1 cellular context compared by ENCODE assay signal in the genomic region with DNA sequence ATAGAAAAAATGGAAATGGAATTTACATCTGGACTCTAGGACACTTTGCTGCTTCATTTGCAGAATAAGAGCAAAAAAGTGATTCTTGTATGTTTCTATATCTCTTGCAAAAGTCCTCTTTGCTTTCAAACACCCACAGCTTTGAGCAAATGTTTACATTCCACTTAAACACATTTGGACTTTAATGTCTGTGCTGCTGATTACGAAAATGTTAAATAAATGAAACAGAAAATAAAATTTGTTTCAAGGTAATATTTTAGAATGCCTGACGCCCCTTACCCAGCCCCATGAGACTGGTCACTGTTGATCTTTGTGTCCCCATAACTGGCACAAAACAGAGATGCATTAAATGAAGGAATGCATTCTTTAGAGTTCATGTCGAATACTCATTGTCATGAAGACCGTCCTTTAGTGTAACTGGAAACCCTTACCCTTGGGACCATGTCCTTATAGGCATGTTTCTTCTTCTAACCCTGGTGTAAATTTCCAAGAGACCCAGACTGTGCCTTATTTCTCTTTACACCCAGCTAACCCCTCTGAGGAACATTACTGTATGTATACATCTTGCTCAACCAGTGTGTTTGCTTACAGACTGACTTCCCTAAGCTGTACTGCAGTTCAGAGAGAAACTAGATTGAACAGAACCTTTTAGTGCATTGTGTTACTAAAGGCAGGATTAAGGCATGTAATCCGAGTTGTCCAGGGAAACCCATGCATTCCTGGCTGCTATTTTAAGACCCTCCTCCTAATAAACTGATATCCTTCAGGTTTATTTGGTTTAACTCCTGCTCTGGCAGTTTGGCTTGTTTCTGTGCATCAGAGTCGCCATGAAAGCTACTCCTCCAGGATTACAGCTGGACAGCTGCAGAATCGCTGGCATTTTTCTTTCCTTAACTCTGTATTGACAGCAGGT.
TF ChIP-seq lines count a peak whose summit lies in the region.

No MANE protein-coding gene starts in this region.

TF ChIP-seq in HepG2, 621 proteins besides CTCF, POLR2A, EP300 and RAD21 (continued from another document):
- TF ChIP-seq BRD4 (CRISPR knock-in tag; IDR thresholded peaks at IDR 0.05): peak; percentile 59; the same call in 1 of the 2 replicates
- TF ChIP-seq RXRB (CRISPR knock-in tag; IDR thresholded peaks at IDR 0.05; ENCODE audit: borderline replicate concordance): no peak
- TF ChIP-seq, protein P1, sequence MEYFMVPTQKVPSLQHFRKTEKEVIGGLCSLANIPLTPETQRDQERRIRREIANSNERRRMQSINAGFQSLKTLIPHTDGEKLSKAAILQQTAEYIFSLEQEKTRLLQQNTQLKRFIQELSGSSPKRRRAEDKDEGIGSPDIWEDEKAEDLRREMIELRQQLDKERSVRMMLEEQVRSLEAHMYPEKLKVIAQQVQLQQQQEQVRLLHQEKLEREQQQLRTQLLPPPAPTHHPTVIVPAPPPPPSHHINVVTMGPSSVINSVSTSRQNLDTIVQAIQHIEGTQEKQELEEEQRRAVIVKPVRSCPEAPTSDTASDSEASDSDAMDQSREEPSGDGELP (IDR thresholded peaks at IDR 0.05; ENCODE audit: borderline replicate concordance, low read depth): peak; percentile 45
- peak; percentile 19; the same call in 1 of the 2 replicates for TF ChIP-seq ZNF331 (CRISPR knock-in tag; IDR thresholded peaks at IDR 0.05)
- peak; percentile 65 for TF ChIP-seq ZNF761 (CRISPR knock-in tag; conservative IDR thresholded peaks at IDR 0.05)
- peak; percentile 43; the same call in 1 of the 2 replicates for TF ChIP-seq SIX4 (CRISPR knock-in tag; IDR thresholded peaks at IDR 0.05)
- TF ChIP-seq PITX1 (CRISPR knock-in tag; IDR thresholded peaks at IDR 0.05): peak; percentile 13; the same call in 1 of the 2 replicates
- TF ChIP-seq ZBTB14 (CRISPR knock-in tag; IDR thresholded peaks at IDR 0.05): no peak
- TF ChIP-seq, protein P2, sequence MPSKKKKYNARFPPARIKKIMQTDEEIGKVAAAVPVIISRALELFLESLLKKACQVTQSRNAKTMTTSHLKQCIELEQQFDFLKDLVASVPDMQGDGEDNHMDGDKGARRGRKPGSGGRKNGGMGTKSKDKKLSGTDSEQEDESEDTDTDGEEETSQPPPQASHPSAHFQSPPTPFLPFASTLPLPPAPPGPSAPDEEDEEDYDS (CRISPR knock-in tag; IDR thresholded peaks at IDR 0.05): peak; percentile 18; the same call in 1 of the 2 replicates
- TF ChIP-seq SAP130 (CRISPR knock-in tag; IDR thresholded peaks at IDR 0.05; ENCODE audit: low read depth): peak; percentile 40; the same call in 1 of the 2 replicates
- 0 out of 2 replicates have a peak, but pooled peaks have one; percentile 38 for TF ChIP-seq KLF6 (CRISPR knock-in tag; IDR thresholded peaks at IDR 0.05)
- peak; percentile 16; the same call in 1 of the 2 replicates for TF ChIP-seq ARNT2 (CRISPR knock-in tag; IDR thresholded peaks at IDR 0.05; ENCODE audit: low read depth)
- TF ChIP-seq, protein P3, sequence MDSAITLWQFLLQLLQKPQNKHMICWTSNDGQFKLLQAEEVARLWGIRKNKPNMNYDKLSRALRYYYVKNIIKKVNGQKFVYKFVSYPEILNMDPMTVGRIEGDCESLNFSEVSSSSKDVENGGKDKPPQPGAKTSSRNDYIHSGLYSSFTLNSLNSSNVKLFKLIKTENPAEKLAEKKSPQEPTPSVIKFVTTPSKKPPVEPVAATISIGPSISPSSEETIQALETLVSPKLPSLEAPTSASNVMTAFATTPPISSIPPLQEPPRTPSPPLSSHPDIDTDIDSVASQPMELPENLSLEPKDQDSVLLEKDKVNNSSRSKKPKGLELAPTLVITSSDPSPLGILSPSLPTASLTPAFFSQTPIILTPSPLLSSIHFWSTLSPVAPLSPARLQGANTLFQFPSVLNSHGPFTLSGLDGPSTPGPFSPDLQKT (CRISPR knock-in tag; IDR thresholded peaks at IDR 0.05; ENCODE audit: borderline replicate concordance): no peak
- peak; percentile 19 for TF ChIP-seq RARA (CRISPR knock-in tag; IDR thresholded peaks at IDR 0.05)
